ENCODE assay signal across 16 cellular contexts in genomic region chr16:81514568-81515258, GRCh38.
A peak's percentile ranks its signal among the peaks of the same experiment; 100 is the strongest.
DNase-seq lines count a peak whose midpoint lies in the region; ATAC-seq, FAIRE-seq and TF ChIP-seq lines count a peak whose summit lies in the region.
"Had no signal": no experiment of that assay in that cellular context is flagged by ENCODE, and none has a peak within 500 bp of the region (broad histone marks: within the 10 kb centered on the region; RNA-seq: fewer than 3 reads in every experiment).

No MANE protein-coding gene starts in this region.

- peaks cover 35 to 47% of the 10 kb centered on the region in 2 donors for H3K36me3 Mint-ChIP-seq in CD14-positive monocyte
- no peaks in the 10 kb centered on the region for H3K36me3 Mint-ChIP-seq in T-helper 17 cell (ENCODE audit: low read depth)
- H3K36me3 Mint-ChIP-seq in nephron progenitor cell (ENCODE audit: low read depth), result peaks cover 24% of the 10 kb centered on the region

- peaks cover 0 to 2% (median 0%) of the 10 kb centered on the region in 7 donors for H3K9me3 Mint-ChIP-seq in CD14-positive monocyte
- H3K9me3 Mint-ChIP-seq in nephron progenitor cell, result peaks cover 6% of the 10 kb centered on the region
- H3K9me3 Mint-ChIP-seq: activated naive CD4-positive, alpha-beta T cell treated with anti-CD3 and anti-CD28 coated beads, Interleukin-2, amount 50 U/mL, for 24 hours had no signal

- H3K4me3 Mint-ChIP-seq in CD14-positive monocyte (no peak overlapping the region), T-helper 17 cell (no peak overlapping the region), nephron progenitor cell (no peak overlapping the region)
- H3K4me3 Mint-ChIP-seq: activated naive CD4-positive, alpha-beta T cell treated with anti-CD3 and anti-CD28 coated beads, Interleukin-2, amount 50 U/mL, for 24 hours had no signal

- TF ChIP-seq POLR2A in GM12891 (IDR thresholded peaks at IDR 0.05; ENCODE audit: low read depth, low read length), result no peak

- DNase-seq in CD14-positive monocyte (ENCODE audit: low spot score), result no peak
- no peak for DNase-seq in T-helper 17 cell
- DNase-seq in nephron progenitor cell, result no peak
- DNase-seq in activated effector memory CD4-positive, alpha-beta T cell treated with Interleukin-2 at 50 U/mL for 16 hours, result no peak
- no peak for DNase-seq in GM12891 (ENCODE audit: insufficient read length, low spot score)
- DNase-seq in MG63, result no peak
- DNase-seq: activated CD8-positive, alpha-beta memory T cell treated with anti-CD3 and anti-CD28 coated beads, Interleukin-2, amount 50 U/mL, for 4 hours; foreskin melanocyte; small intestine; stomach had no signal

- H3K27me3 ChIP-seq in esophagus (ENCODE audit: control insufficient read depth in 1 of 2, insufficient read depth in 2 of 2, low read length in 2 of 2) (no peaks in the 10 kb centered on the region), MG63 (no peaks in the 10 kb centered on the region)
- H3K27me3 ChIP-seq: pancreas, stomach had no signal

- H3K27me3 Mint-ChIP-seq in CD14-positive monocyte (ENCODE audit: low read depth in 3 of 3) (peaks cover 0 to 3% (median 2%) of the 10 kb centered on the region in 3 donors), T-helper 17 cell (no peaks in the 10 kb centered on the region), nephron progenitor cell (ENCODE audit: low read depth, poor library complexity) (no peaks in the 10 kb centered on the region)
- H3K27me3 Mint-ChIP-seq: activated naive CD4-positive, alpha-beta T cell treated with anti-CD3 and anti-CD28 coated beads, Interleukin-2, amount 50 U/mL, for 24 hours had no signal

- no peak overlapping the region for H3K4me3 ChIP-seq in esophagus (ENCODE audit: low read depth in 1 of 2, low read length in 2 of 2)
- H3K4me3 ChIP-seq in MG63, result no peak overlapping the region
- H3K4me3 ChIP-seq: pancreas, stomach had no signal

- H3K9me3 ChIP-seq in T-helper 17 cell (ENCODE audit: control insufficient read depth, low read length, poor library complexity, severe bottlenecking) (no peaks in the 10 kb centered on the region), esophagus (ENCODE audit: control insufficient read depth in 2 of 2, insufficient read depth in 1 of 2, low read depth in 1 of 2, low read length in 1 of 2) (no peaks in the 10 kb centered on the region), MG63 (no peaks in the 10 kb centered on the region)
- H3K9me3 ChIP-seq: pancreas, stomach had no signal

- FAIRE-seq in GM12891 (lab: Jason Lieb, UNC), result no peak
- FAIRE-seq: bronchial epithelial cell, pancreas, small intestine had no signal

- WGBS in esophagus, 2 donors, result 91% methylated on average over 15 of the region's 15 CpGs

- H3K27ac Mint-ChIP-seq in CD14-positive monocyte (peak overlapping the region in 4 of 7 donors; percentile 41 to 84 (median 70)), T-helper 17 cell (peak overlapping the region; percentile 91), nephron progenitor cell (peak overlapping the region; percentile 94)
- H3K27ac Mint-ChIP-seq: activated naive CD4-positive, alpha-beta T cell treated with anti-CD3 and anti-CD28 coated beads, Interleukin-2, amount 50 U/mL, for 24 hours had no signal

- intact Hi-C loops in CD14-positive monocyte (cut with micrococcal nuclease), result loop anchor here in 1 of 2 donors (5.0 kb wide), 1 partner anchor 33 kb away; no protein-coding TSS in a partner anchor

- no peak for TF ChIP-seq CTCF in CD14-positive monocyte (IDR thresholded peaks at IDR 0.05)
- no peak for TF ChIP-seq CTCF in nephron progenitor cell (IDR thresholded peaks at IDR 0.05)

- peaks cover 55% of the 10 kb centered on the region for H3K4me1 Mint-ChIP-seq in CD14-positive monocyte
- H3K4me1 Mint-ChIP-seq in T-helper 17 cell, result peaks cover 14% of the 10 kb centered on the region
- peaks cover 31% of the 10 kb centered on the region for H3K4me1 Mint-ChIP-seq in nephron progenitor cell

- peaks cover 17 to 35% of the 10 kb centered on the region in 2 donors for H3K4me1 ChIP-seq in esophagus (ENCODE audit: control insufficient read depth in 2 of 2, insufficient read depth in 2 of 2, low read length in 1 of 2)

- peaks cover 0 to 8% of the 10 kb centered on the region in 2 donors for H3K36me3 ChIP-seq in esophagus (ENCODE audit: control insufficient read depth in 2 of 2, insufficient read depth in 2 of 2, low read length in 1 of 2)
- H3K36me3 ChIP-seq in MG63, result peaks cover 4% of the 10 kb centered on the region
- H3K36me3 ChIP-seq: pancreas had no signal

- H3K27ac ChIP-seq in esophagus (ENCODE audit: low read depth in 2 of 2, low read length in 1 of 2), result peak overlapping the region; percentile 62 to 72
- H3K27ac ChIP-seq: pancreas had no signal

- no peak for ATAC-seq in T-helper 17 cell
- no peak for ATAC-seq in HG03457 (IDR thresholded peaks at IDR 0.05; ENCODE audit: unreplicated experiment)
- ATAC-seq: HCT116 had no signal

TF ChIP-seq in GM12891, 5 proteins besides CTCF, POLR2A, EP300 and RAD21:
- TF ChIP-seq PAX5 (IDR thresholded peaks at IDR 0.05; ENCODE audit: insufficient read depth, low read length, severe bottlenecking) (no peak), SPI1 (IDR thresholded peaks at IDR 0.05; ENCODE audit: low read depth, low read length) (no peak), POLR2AphosphoS5 (IDR thresholded peaks at IDR 0.05; ENCODE audit: low read depth, low read length) (no peak), TAF1 (IDR thresholded peaks at IDR 0.05; ENCODE audit: low read depth, low read length) (no peak), POU2F2 (IDR thresholded peaks at IDR 0.05; ENCODE audit: low read depth, low read length) (no peak)
